Comparison of ENCODE assay signal across 10 cellular contexts in the genomic region with DNA sequence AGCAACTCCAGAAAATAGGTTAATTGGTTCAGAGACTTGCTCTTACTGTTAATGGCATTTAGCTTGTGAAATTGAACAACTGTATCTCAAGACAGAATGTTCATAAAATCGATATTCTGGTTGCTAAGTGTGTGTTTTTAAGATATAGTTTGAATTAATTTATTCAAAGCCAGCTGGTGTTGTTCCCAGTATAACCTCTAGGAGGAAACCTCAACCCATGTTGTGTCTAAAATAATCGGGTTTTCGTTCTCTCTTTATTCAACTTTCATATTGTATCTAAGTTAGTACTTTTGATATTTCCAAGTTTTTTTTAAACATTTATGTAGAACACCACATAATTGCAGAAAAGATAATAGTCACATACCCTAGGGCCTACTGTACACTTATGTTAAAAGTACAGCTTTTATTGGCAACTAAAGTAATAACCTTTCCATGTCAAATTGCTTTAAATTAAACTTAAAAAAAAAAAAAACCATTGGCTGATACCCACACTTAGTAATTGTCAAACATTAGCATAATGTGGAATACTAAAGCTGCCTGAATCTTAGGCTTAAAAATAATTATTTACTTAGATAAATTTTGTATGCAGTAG.
A peak's percentile ranks its signal among the peaks of the same experiment; 100 is the strongest.
DNase-seq lines count a peak whose midpoint lies in the region; ATAC-seq, FAIRE-seq and TF ChIP-seq lines count a peak whose summit lies in the region.
"Had no signal": no experiment of that assay in that cellular context is flagged by ENCODE, and none has a peak within 500 bp of the region (broad histone marks: within the 10 kb centered on the region; RNA-seq: fewer than 3 reads in every experiment).

No MANE protein-coding gene starts in this region.

- DNase-seq in AG04450 (ENCODE audit: low read depth, low spot score) (no peak), GM19239 (ENCODE audit: insufficient read length, low spot score) (peak; percentile 3), OCI-M1 (lab: John Stamatoyannopoulos, UW) (peak; percentile 38), fibroblast of the aortic adventitia (ENCODE audit: low read depth) (peak; percentile 49), transverse colon (no peak), NCI-H2227 (lab: John Stamatoyannopoulos, UW; ENCODE audit: unreplicated experiment) (no peak)
- DNase-seq in activated CD4-positive, CD25-positive, alpha-beta regulatory T cell treated with anti-CD3 and anti-CD28 coated beads, Interleukin-2, amount 50 U/mL, for 72 hours, result no peak
- DNase-seq: stimulated activated naive B cell treated with anti-CD40 and anti-IgM and Interleukin-4, amounts not matched to agents 10 μg/mL and 1 μg/mL and 100 μg/mL, for 72 hours had no signal

- H3K27ac ChIP-seq in AG04450 (ENCODE audit: low read depth, low read length), result no peak overlapping the region
- no peak overlapping the region for H3K27ac ChIP-seq in transverse colon
- H3K27ac ChIP-seq: epithelial cell of prostate had no signal

- H3K36me3 ChIP-seq in transverse colon, result no peaks in the 10 kb centered on the region

- in situ Hi-C loops in transverse colon (cut with MboI; ENCODE audit: low pct_ligation_motif_present in 1 of 4, low pct_unique_long_range_greater_than_20kb in 1 of 4, low sequenced_read_pairs in 3 of 4), result no loop called here

- no peak overlapping the region for H3K4me3 ChIP-seq in AG04450 (ENCODE audit: low read depth, low read length)
- H3K4me3 ChIP-seq in fibroblast of the aortic adventitia (ENCODE audit: low read depth, low read length), result no peak overlapping the region
- no peak overlapping the region for H3K4me3 ChIP-seq in transverse colon

- WGBS in transverse colon (ENCODE audit: low coverage in 1 of 2), 2 donors, result 10 to 13% methylated on average over 3 of the region's 3 CpGs

- no peak for ATAC-seq in GM19397 (IDR thresholded peaks at IDR 0.05; ENCODE audit: unreplicated experiment)

- CTCF ChIA-PET in AG04450 (lab: Charles Lee), result interaction anchor here (0.5 to 4.0 kb wide), 19 partner anchors 9 to 1591 kb away, joined by 3 to 23 read pairs (median 5); no protein-coding TSS in a partner anchor

- no peak for FAIRE-seq in GM19239 (lab: Jason Lieb, UNC)

- H3K27me3 ChIP-seq in AG04450 (ENCODE audit: control insufficient read depth, insufficient read depth, low read length) (no peaks in the 10 kb centered on the region), transverse colon (no peaks in the 10 kb centered on the region)

- no peak for TF ChIP-seq EP300 in transverse colon (IDR thresholded peaks at IDR 0.05; ENCODE audit: low read depth)

- POLR2A ChIA-PET in AG04450 (lab: Yijun Ruan, JAX), result no interaction called here

- H3K4me1 ChIP-seq in transverse colon, result no peaks in the 10 kb centered on the region

- peak; percentile 72 for TF ChIP-seq CTCF in AG04450 (IDR thresholded peaks at IDR 0.05; ENCODE audit: low read depth, low read length)
- peak; percentile 78 for TF ChIP-seq CTCF in fibroblast of the aortic adventitia (IDR thresholded peaks at IDR 0.05; ENCODE audit: insufficient read depth, low read length)
- peak; percentile 50 to 64 (median 61) for TF ChIP-seq CTCF in transverse colon (IDR thresholded peaks at IDR 0.05)

- intact Hi-C loops in transverse colon (cut with DNase I; ENCODE audit: low total_unique reads), result no loop called here

- no peak for TF ChIP-seq POLR2A in transverse colon (IDR thresholded peaks at IDR 0.05)

- H3K9me3 ChIP-seq in AG04450 (ENCODE audit: control insufficient read depth, insufficient read depth, low read length), result no peaks in the 10 kb centered on the region
- no peaks in the 10 kb centered on the region for H3K9me3 ChIP-seq in transverse colon

Comparison
In these comparisons a context has a peak if more than half of its experiments do, and no peak if none do; other contexts are left out.
1. DNase-seq: peak in GM19239 (single experiment), OCI-M1 (single experiment) and fibroblast of the aortic adventitia (single experiment); none in AG04450 (single experiment), transverse colon (single experiment), activated CD4-positive, CD25-positive, alpha-beta regulatory T cell treated with anti-CD3 and anti-CD28 coated beads, Interleukin-2, amount 50 U/mL, for 72 hours (single experiment) and NCI-H2227 (single experiment).
2. Peak in every context shown above with its lines, with median percentiles within 50 percentile points of each other: CTCF ChIP-seq.